In the genomic region with DNA sequence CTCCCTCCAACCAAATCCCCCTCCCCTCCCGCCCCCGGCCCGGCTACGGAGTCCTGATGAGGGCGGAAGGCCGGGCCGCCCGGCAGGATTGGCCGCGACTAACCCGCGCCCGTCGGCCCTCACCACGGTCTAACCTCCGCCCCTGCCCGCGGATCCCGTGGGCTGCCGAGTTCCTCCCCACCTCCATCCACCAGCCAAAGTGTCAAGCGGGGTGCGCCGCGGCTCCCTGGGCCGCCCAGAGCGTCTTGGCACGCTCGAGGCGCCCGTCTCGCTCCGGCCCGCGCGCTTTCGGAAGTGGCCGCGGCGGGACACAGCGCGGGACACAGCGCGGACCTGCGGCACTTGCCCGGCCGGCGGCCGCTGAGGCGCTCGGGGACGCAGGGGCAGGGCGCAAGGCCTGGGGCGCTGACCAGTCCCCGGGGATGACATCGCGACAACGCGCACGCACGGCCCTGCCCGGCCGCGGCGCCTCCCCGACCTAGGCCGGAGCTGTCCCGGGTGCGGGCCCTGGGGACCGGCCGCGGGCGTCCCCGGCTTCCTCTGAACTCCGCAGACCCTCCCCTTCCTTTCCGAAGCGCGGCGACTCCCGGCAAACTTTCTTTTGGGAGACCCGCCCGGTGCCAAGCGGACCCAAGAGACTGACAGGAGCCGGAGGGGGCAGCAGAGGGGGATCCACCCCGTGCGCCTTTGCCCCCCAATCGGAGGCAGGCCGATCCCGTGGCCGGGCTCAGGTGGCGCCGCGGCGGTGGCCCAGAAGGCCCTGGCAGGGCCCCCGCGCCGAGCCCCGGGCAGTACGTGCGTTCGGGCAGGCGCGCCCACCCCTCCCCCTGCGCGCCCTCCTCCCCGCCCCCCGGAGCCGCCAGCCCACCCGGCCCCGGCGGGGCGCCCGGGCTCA, we compare ENCODE assay signal across 8 cellular contexts.
A peak's percentile ranks its signal among the peaks of the same experiment; 100 is the strongest.
DNase-seq lines count a peak whose midpoint lies in the region; ATAC-seq and TF ChIP-seq lines count a peak whose summit lies in the region.

No MANE protein-coding gene starts in this region.

- no peaks in the 10 kb centered on the region for H3K36me3 ChIP-seq in KMS-11 (ENCODE audit: insufficient read depth)

- TF ChIP-seq CTCF in GM12864 (IDR thresholded peaks at IDR 0.05; ENCODE audit: low read depth, low read length, missing control alignments) (no peak), KMS-11 (conservative IDR thresholded peaks at IDR 0.05; ENCODE audit: low read depth, low read length) (no peak), fibroblast of pulmonary artery (IDR thresholded peaks at IDR 0.05; ENCODE audit: low read length, missing control alignments) (no peak), nephron (IDR thresholded peaks at IDR 0.05; ENCODE audit: unreplicated experiment in 3 of 3) (no peak)

- H3K27ac Mint-ChIP-seq in nephron, result peak overlapping the region in 1 of 3 experiments; percentile 72

- no peaks in the 10 kb centered on the region for H3K27me3 ChIP-seq in KMS-11 (ENCODE audit: insufficient read depth, low read depth)

- no peaks in the 10 kb centered on the region for H4K20me1 ChIP-seq in KMS-11 (ENCODE audit: insufficient read depth)

- H3K27ac ChIP-seq in KMS-11, result peak overlapping the region; percentile 84

- no peak overlapping the region for H3K4me2 ChIP-seq in KMS-11

- H3K4me3 ChIP-seq in GM12864 (ENCODE audit: low read depth, low read length) (peak overlapping the region; percentile 76), KMS-11 (IDR thresholded peaks at IDR 0.05; ENCODE audit: insufficient read depth, low read depth, low read length) (no peak overlapping the region), fibroblast of pulmonary artery (replicated peaks; ENCODE audit: low read depth, low read length) (peak overlapping the region; percentile 61)

- no peaks in the 10 kb centered on the region for H3K9me3 Mint-ChIP-seq in nephron

- peaks cover 53% of the 10 kb centered on the region for H3K79me2 ChIP-seq in KMS-11 (ENCODE audit: insufficient read depth, low read depth)

- H3K4me1 ChIP-seq in KMS-11 (ENCODE audit: low read depth, poor library complexity, severe bottlenecking), result peaks cover 31% of the 10 kb centered on the region

- ATAC-seq in GM21737 (IDR thresholded peaks at IDR 0.05; ENCODE audit: unreplicated experiment), result peak; percentile 27

- H3K4me1 Mint-ChIP-seq in nephron, result peaks cover 16% of the 10 kb centered on the region

- no peak for DNase-seq in GM12864 (ENCODE audit: low read depth)
- DNase-seq in activated T-helper 1 cell treated with Interleukin-2 at 50 U/mL for 16 hours (ENCODE audit: low read depth), result peak; percentile 31
- no peak for DNase-seq in fibroblast of pulmonary artery (ENCODE audit: low read depth)
- no peak for DNase-seq in NCI-H1092 (lab: John Stamatoyannopoulos, UW)
- no peak for DNase-seq in GDM1 (lab: John Stamatoyannopoulos, UW)

- peak overlapping the region; percentile 89 for H3K9ac ChIP-seq in KMS-11

- H3K4me3 Mint-ChIP-seq in nephron, result peak overlapping the region; percentile 77 to 83 (median 79)

- peaks cover 53% of the 10 kb centered on the region for H3K27me3 Mint-ChIP-seq in nephron (ENCODE audit: low read depth)

- H3K36me3 Mint-ChIP-seq in nephron (ENCODE audit: low read depth), result no peaks in the 10 kb centered on the region

- no peak overlapping the region for H2AFZ ChIP-seq in KMS-11 (ENCODE audit: low read depth)
